8 cellular contexts compared by ENCODE assay signal in genomic region chr2:10079192-10079930, GRCh38. TPM values are rescaled to one million over a fixed set of nuclear protein-coding genes. Genes with fewer than 3 reads are reported as not detected.
A peak's percentile ranks its signal among the peaks of the same experiment; 100 is the strongest.
DNase-seq lines count a peak whose midpoint lies in the region; ATAC-seq and TF ChIP-seq lines count a peak whose summit lies in the region.

No MANE protein-coding gene starts in this region.

- H3K4me3 ChIP-seq in SJCRH30 (peak overlapping the region; percentile 57), lower lobe of right lung (peak overlapping the region; percentile 53), testis (peak overlapping the region; percentile 58 to 66)

- H3K27me3 ChIP-seq in SJCRH30 (peaks cover 16% of the 10 kb centered on the region), lower lobe of right lung (ENCODE audit: low read depth) (peaks cover 69% of the 10 kb centered on the region), testis (no peaks in the 10 kb centered on the region)

- DNase-seq in NCI-H146 (lab: John Stamatoyannopoulos, UW) (peak; percentile 25), NCI-H146 treated with DMSO at 0.1 percent for 48 hours (lab: John Stamatoyannopoulos, UW; ENCODE audit: unreplicated experiment) (no peak), SJCRH30 (peak; percentile 40 to 52), ecto neural progenitor cell (ENCODE audit: low spot score) (peak; percentile 66), lower lobe of right lung (peak; percentile 46), testis (peak; percentile 55)

- H3K9me3 ChIP-seq in SJCRH30 (replicated peaks) (no peaks in the 10 kb centered on the region), lower lobe of right lung (no peaks in the 10 kb centered on the region), testis (no peaks in the 10 kb centered on the region)

- TF ChIP-seq CTCF in lower lobe of right lung (IDR thresholded peaks at IDR 0.05) (no peak), testis (IDR thresholded peaks at IDR 0.05) (no peak)

- TF ChIP-seq POLR2A in testis (IDR thresholded peaks at IDR 0.05) = no peak

- WGBS in testis, 2 donors = 2 to 3% methylated on average over 23 to 59 of the region's 67 CpGs

- intact Hi-C loops in lower lobe of right lung (cut with DNase I) = no loop called here
- intact Hi-C loops in testis (cut with DNase I; ENCODE audit: low total_unique reads) = no loop called here

- ATAC-seq in HG02678 (IDR thresholded peaks at IDR 0.05; ENCODE audit: unreplicated experiment) = peak; percentile 21
- peak; percentile 75 to 80 for ATAC-seq in lower lobe of right lung
- no peak for ATAC-seq in GM18517 (IDR thresholded peaks at IDR 0.05; ENCODE audit: unreplicated experiment)

- no peak overlapping the region for H3K27ac ChIP-seq in SJCRH30
- H3K27ac ChIP-seq in lower lobe of right lung = peak overlapping the region; percentile 73
- H3K27ac ChIP-seq in testis = peak overlapping the region; percentile 10 to 84

- no peaks in the 10 kb centered on the region for H3K4me1 ChIP-seq in SJCRH30
- peaks cover 19% of the 10 kb centered on the region for H3K4me1 ChIP-seq in lower lobe of right lung
- peaks cover 3% of the 10 kb centered on the region for H3K4me1 ChIP-seq in testis

- H3K36me3 ChIP-seq in SJCRH30 = no peaks in the 10 kb centered on the region
- H3K36me3 ChIP-seq in lower lobe of right lung = no peaks in the 10 kb centered on the region
- no peaks in the 10 kb centered on the region for H3K36me3 ChIP-seq in testis (ENCODE audit: low read depth, missing control alignments)

RNA-seq across cellular contexts. Expression of gene CYS1, which starts 0.8 kb away (rescaled TPM):
- total RNA-seq in SJCRH30 (2014; rRNA removed; shearing (Covaris generic)) = not detected in 2 replicates
- 2.6 TPM for total RNA-seq in lower lobe of right lung
- total RNA-seq in testis = 1 to 10 TPM; 3.7 to 4.3 TPM
- 5.5 TPM for polyA plus RNA-seq in testis (ENCODE audit: insufficient read depth, low read depth, low replicate concordance)

RNA-seq across cellular contexts. Expression of gene KLF11, which starts 36.0 kb away (rescaled TPM):
- 0.04 and 0.10 TPM in 2 replicates for total RNA-seq in SJCRH30 (2014; rRNA removed; shearing (Covaris generic))
- total RNA-seq in lower lobe of right lung (40.8 TPM), testis (10 to 100 TPM; 55.0 to 55.3 TPM)
- 72.2 TPM for polyA plus RNA-seq in testis (ENCODE audit: insufficient read depth, low read depth, low replicate concordance)

RNA-seq across cellular contexts. Expression of gene RRM2, which starts 43.2 kb away (rescaled TPM):
- 417 and 456 TPM in 2 replicates for total RNA-seq in SJCRH30 (2014; rRNA removed; shearing (Covaris generic))
- total RNA-seq in lower lobe of right lung = 8.4 TPM
- total RNA-seq in testis = 10 to 100 TPM in 1 of 2 donors, 1 to 10 TPM in 1; 7.2 to 18.1 TPM
- 14.9 TPM for polyA plus RNA-seq in testis (ENCODE audit: insufficient read depth, low read depth, low replicate concordance)

Comparison
In these comparisons a context has a peak if more than half of its experiments do, and no peak if none do; other contexts are left out.
1. RNA of gene KLF11, which starts 36.0 kb away (total RNA-seq): 55.0 to 55.3 TPM in testis and 40.8 TPM in lower lobe of right lung (single experiment); 0.04 to 0.10 TPM in SJCRH30; every median in the first group is over 10 times any median in the second.
2. RNA of gene RRM2, which starts 43.2 kb away (total RNA-seq): 417 to 456 TPM in SJCRH30; 7.2 to 18.1 TPM in testis and 8.4 TPM in lower lobe of right lung (single experiment); every median in the first group is over 10 times any median in the second.
3. Peak in every context shown above with its lines, with median percentiles within 50 percentile points of each other: H3K4me3 ChIP-seq.